ENCODE assay signal across 15 cellular contexts in the genomic region with DNA sequence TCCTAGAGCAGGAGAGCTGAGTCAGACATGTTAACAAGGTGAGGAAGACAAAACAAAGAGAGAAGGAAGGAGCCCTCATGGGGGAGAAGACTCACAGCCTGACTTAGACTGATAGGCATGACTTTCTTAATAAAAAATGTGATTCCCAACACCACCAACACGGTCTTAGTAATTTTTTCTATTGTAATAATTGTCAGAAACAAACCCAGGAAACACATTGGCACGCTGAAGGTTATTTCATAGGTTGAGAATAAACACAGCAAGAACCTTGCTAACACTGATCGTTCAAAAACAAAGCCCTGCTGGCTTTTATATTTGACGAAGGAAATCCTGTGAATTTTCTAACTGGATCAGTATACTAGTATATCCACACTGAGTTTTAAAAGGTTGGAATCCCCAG.
A peak's percentile ranks its signal among the peaks of the same experiment; 100 is the strongest.
DNase-seq lines count a peak whose midpoint lies in the region; ATAC-seq and TF ChIP-seq lines count a peak whose summit lies in the region.
"Had no signal": no experiment of that assay in that cellular context is flagged by ENCODE, and none has a peak within 500 bp of the region (broad histone marks: within the 10 kb centered on the region; RNA-seq: fewer than 3 reads in every experiment).

No MANE protein-coding gene starts in this region.

- H3K27ac ChIP-seq in foreskin keratinocyte (no peak overlapping the region), substantia nigra (ENCODE audit: low read depth, low read length, poor library complexity, severe bottlenecking) (no peak overlapping the region)
- H3K27ac ChIP-seq: BLaER1 treated with 17β-estradiol and CSF1 and Interleukin-3, amounts not matched to agents 10 nM and 100 nM had no signal

- ATAC-seq in foreskin keratinocyte: peak; percentile 50
- ATAC-seq: CD8-positive, alpha-beta T cell; GM12878 had no signal

- DNase-seq in M059J (ENCODE audit: low read depth): peak; percentile 38
- DNase-seq in dermis microvascular lymphatic vessel endothelial cell (ENCODE audit: low read depth in 2 of 2): peak; percentile 17 to 83
- peak; percentile 13 to 47 for DNase-seq in foreskin keratinocyte
- DNase-seq in lung microvascular endothelial cell (ENCODE audit: low read depth in 2 of 2): peak; percentile 29 to 70
- DNase-seq in NOMO-1 (lab: John Stamatoyannopoulos, UW; ENCODE audit: unreplicated experiment in 2 of 2): no peak
- no peak for DNase-seq in SK-N-DZ (ENCODE audit: low spot score)
- no peak for DNase-seq in substantia nigra (lab: John Stamatoyannopoulos, UW)
- DNase-seq: 8988T; Calu3; CD8-positive, alpha-beta T cell; DND-41; EL; H9 had no signal

- H3K4me1 ChIP-seq in foreskin keratinocyte: no peaks in the 10 kb centered on the region
- H3K4me1 ChIP-seq: BLaER1 treated with 17β-estradiol and CSF1 and Interleukin-3, amounts not matched to agents 10 nM and 100 nM had no signal

- TF ChIP-seq CTCF in foreskin keratinocyte (conservative IDR thresholded peaks at IDR 0.05): no peak

- no peaks in the 10 kb centered on the region for H3K27me3 ChIP-seq in foreskin keratinocyte
- H3K27me3 ChIP-seq: BLaER1 treated with 17β-estradiol and CSF1 and Interleukin-3, amounts not matched to agents 10 nM and 100 nM had no signal

Comparison
In these comparisons a context has a peak if more than half of its experiments do, and no peak if none do; other contexts are left out.
1. DNase-seq: peak in M059J (single experiment), dermis microvascular lymphatic vessel endothelial cell (2 of 2), foreskin keratinocyte (2 of 2) and lung microvascular endothelial cell (2 of 2); none in NOMO-1 (0 of 2), SK-N-DZ (single experiment) and substantia nigra (0 of 49).